Comparison of ENCODE assay signal across 1 cellular context in the genomic region with DNA sequence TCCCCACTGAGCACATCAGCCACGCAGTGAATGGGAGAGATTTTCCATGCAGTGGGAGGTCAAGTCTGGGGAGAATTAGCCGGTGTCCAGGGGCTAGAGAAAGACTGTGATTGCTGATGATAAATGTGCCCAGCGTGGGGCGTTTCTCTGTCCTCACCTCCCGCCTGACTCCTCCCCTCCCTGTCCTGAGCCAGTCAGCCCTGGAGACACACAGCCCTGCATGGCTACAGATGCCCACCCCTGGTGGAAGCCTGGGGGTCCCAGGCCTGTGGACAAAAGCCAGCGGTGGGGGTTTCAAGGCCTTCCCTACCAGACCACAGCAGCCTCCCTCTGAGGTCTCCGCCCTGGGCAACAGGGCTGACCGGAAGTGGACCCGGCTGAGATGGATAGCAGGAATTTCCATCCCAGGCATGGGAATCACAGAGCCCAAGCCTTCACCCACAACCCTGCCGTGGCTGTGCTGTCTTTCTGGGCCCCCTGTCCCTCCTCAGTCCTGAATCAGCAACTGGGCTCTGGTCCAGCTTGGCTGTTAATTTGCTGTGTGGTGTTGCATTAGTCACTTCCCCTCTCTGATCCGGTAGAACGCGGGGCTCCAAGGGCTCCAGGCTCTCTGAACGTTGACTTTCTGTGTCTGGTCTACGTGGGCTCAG.
A peak's percentile ranks its signal among the peaks of the same experiment; 100 is the strongest.
TF ChIP-seq lines count a peak whose summit lies in the region.

No MANE protein-coding gene starts in this region.

TF ChIP-seq in K562, 482 proteins besides CTCF, POLR2A, EP300 and RAD21 (continued from another document):
- TF ChIP-seq, protein P1, sequence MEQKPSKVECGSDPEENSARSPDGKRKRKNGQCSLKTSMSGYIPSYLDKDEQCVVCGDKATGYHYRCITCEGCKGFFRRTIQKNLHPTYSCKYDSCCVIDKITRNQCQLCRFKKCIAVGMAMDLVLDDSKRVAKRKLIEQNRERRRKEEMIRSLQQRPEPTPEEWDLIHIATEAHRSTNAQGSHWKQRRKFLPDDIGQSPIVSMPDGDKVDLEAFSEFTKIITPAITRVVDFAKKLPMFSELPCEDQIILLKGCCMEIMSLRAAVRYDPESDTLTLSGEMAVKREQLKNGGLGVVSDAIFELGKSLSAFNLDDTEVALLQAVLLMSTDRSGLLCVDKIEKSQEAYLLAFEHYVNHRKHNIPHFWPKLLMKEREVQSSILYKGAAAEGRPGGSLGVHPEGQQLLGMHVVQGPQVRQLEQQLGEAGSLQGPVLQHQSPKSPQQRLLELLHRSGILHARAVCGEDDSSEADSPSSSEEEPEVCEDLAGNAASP (IDR thresholded peaks at IDR 0.05) = no peak
- TF ChIP-seq FOXJ3 (CRISPR knock-in tag; IDR thresholded peaks at IDR 0.05) (no peak), RB1 (IDR thresholded peaks at IDR 0.05; ENCODE audit: low read depth) (no peak), LEF1 (IDR thresholded peaks at IDR 0.05) (no peak), ZFP30 (CRISPR knock-in tag; IDR thresholded peaks at IDR 0.05; ENCODE audit: borderline replicate concordance) (no peak), BCOR (IDR thresholded peaks at IDR 0.05) (peak; percentile 87), NCOR1 (IDR thresholded peaks at IDR 0.05) (no peak), KDM1A (IDR thresholded peaks at IDR 0.05) (peak in 1 of 2 experiments; percentile 70; a peak in 3 of 4 replicates), HMG20A (CRISPR knock-in tag; conservative IDR thresholded peaks at IDR 0.05) (no peak), ZNF23 (CRISPR knock-in tag; IDR thresholded peaks at IDR 0.05) (no peak), NFE2 (IDR thresholded peaks at IDR 0.05; ENCODE audit: low read depth) (no peak), ZNF586 (CRISPR knock-in tag; conservative IDR thresholded peaks at IDR 0.05) (no peak), GATA2 (CRISPR knock-in tag; IDR thresholded peaks at IDR 0.05) (no peak), NR2C1 (IDR thresholded peaks at IDR 0.05) (no peak), NR2C1 (tag; IDR thresholded peaks at IDR 0.05) (no peak), RBM25 (IDR thresholded peaks at IDR 0.05; ENCODE audit: low read depth, low read length, severe bottlenecking) (peak; percentile 85), TGIF2 (CRISPR knock-in tag; IDR thresholded peaks at IDR 0.05) (no peak), ZNF121 (CRISPR knock-in tag; conservative IDR thresholded peaks at IDR 0.05) (peak; percentile 25; the same call in 1 of the 2 replicates), POLR2AphosphoS5 (IDR thresholded peaks at IDR 0.05; ENCODE audit: control insufficient read depth, insufficient read depth, low read depth, low read length) (no peak), ZFP36 (IDR thresholded peaks at IDR 0.05; ENCODE audit: low read depth, low read length, partially characterized antibody) (peak; percentile 84), PTBP1 (IDR thresholded peaks at IDR 0.05; ENCODE audit: low read depth, low read length) (peak; percentile 55; the same call in 1 of the 2 replicates), RCOR1 (IDR thresholded peaks at IDR 0.05; ENCODE audit: borderline replicate concordance in 1 of 2, low read depth in 2 of 2, low read length in 2 of 2) (peak in 1 of 2 experiments; percentile 38; a peak in 1 of 4 replicates), DNMT1 (IDR thresholded peaks at IDR 0.05) (no peak), ZNF212 (CRISPR knock-in tag; IDR thresholded peaks at IDR 0.05) (no peak), IFI16 (CRISPR knock-in tag; IDR thresholded peaks at IDR 0.05) (no peak), MAFG (tag; conservative IDR thresholded peaks at IDR 0.05) (no peak)
- TF ChIP-seq, protein P2, sequence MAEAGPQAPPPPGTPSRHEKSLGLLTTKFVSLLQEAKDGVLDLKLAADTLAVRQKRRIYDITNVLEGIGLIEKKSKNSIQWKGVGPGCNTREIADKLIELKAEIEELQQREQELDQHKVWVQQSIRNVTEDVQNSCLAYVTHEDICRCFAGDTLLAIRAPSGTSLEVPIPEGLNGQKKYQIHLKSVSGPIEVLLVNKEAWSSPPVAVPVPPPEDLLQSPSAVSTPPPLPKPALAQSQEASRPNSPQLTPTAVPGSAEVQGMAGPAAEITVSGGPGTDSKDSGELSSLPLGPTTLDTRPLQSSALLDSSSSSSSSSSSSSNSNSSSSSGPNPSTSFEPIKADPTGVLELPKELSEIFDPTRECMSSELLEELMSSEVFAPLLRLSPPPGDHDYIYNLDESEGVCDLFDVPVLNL (CRISPR knock-in tag; IDR thresholded peaks at IDR 0.05; ENCODE audit: low read depth) = no peak
